Comparison of ENCODE assay signal across 12 cellular contexts in genomic region chr4:60723796-60724195, GRCh38.
"Had no signal": no experiment of that assay in that cellular context is flagged by ENCODE, and none has a peak within 500 bp of the region (broad histone marks: within the 10 kb centered on the region; RNA-seq: fewer than 3 reads in every experiment).

No MANE protein-coding gene starts in this region.

- DNase-seq: activated CD4-positive, alpha-beta T cell treated with anti-CD3 and anti-CD28 coated beads, Interleukin-2, amount 50 U/mL, for 4 hours; activated naive CD8-positive, alpha-beta T cell treated with anti-CD3 and anti-CD28 coated beads, Interleukin-2, amount 10 ng/mL, durations not matched to agents 7 days and 5 days; foreskin fibroblast; left lung; mesenchymal stem cell; ovary; stimulated activated CD4-positive, alpha-beta T cell treated with anti-CD3 and anti-CD28 coated beads, Interleukin-15, amount 100 ng/mL, for 24 hours; stimulated activated CD4-positive, alpha-beta T cell treated with anti-CD3 and anti-CD28 coated beads, Interleukin-4, amount 100 ng/mL, for 24 hours; T-helper 17 cell had no signal

- H3K9me3 Mint-ChIP-seq: dendritic cell treated with granulocyte-macrophage colony-stimulating factor and Interleukin-4, amounts not matched to agents 40 ng/mL and 50 ng/mL, for 4 days had no signal

- H3K27ac ChIP-seq: left lung, ovary had no signal

- H3K9me3 ChIP-seq: left lung, ovary had no signal

- H3K4me1 ChIP-seq: left lung had no signal

- H3K4me3 ChIP-seq: left lung, ovary had no signal

- H3K4me3 Mint-ChIP-seq: activated naive CD8-positive, alpha-beta T cell treated with anti-CD3 and anti-CD28 coated beads, Interleukin-2, amount 10 ng/mL, durations not matched to agents 7 days and 5 days; central memory CD8-positive, alpha-beta T cell; dendritic cell treated with granulocyte-macrophage colony-stimulating factor and Interleukin-4, amounts not matched to agents 40 ng/mL and 50 ng/mL, for 4 days; stimulated activated naive CD8-positive, alpha-beta T cell treated with anti-CD3 and anti-CD28 coated beads, Interleukin-15, Interleukin-2, amounts not matched to agents 100 ng/mL and 50 ng/mL, for 24 hours; T-helper 17 cell had no signal

- H3K27me3 Mint-ChIP-seq: activated naive CD8-positive, alpha-beta T cell treated with anti-CD3 and anti-CD28 coated beads, Interleukin-2, amount 10 ng/mL, durations not matched to agents 7 days and 5 days; central memory CD8-positive, alpha-beta T cell; dendritic cell treated with granulocyte-macrophage colony-stimulating factor and Interleukin-4, amounts not matched to agents 40 ng/mL and 50 ng/mL, for 4 days; stimulated activated naive CD8-positive, alpha-beta T cell treated with anti-CD3 and anti-CD28 coated beads, Interleukin-15, Interleukin-2, amounts not matched to agents 100 ng/mL and 50 ng/mL, for 24 hours; T-helper 17 cell had no signal

- ATAC-seq: left lung, T-helper 17 cell had no signal

- H3K36me3 ChIP-seq: left lung, ovary had no signal

- H3K36me3 Mint-ChIP-seq: activated naive CD8-positive, alpha-beta T cell treated with anti-CD3 and anti-CD28 coated beads, Interleukin-2, amount 10 ng/mL, durations not matched to agents 7 days and 5 days had no signal

- H3K27me3 ChIP-seq: left lung, ovary had no signal

- H3K4me1 Mint-ChIP-seq: activated naive CD8-positive, alpha-beta T cell treated with anti-CD3 and anti-CD28 coated beads, Interleukin-2, amount 10 ng/mL, durations not matched to agents 7 days and 5 days; central memory CD8-positive, alpha-beta T cell; T-helper 17 cell had no signal

- H3K27ac Mint-ChIP-seq: activated naive CD8-positive, alpha-beta T cell treated with anti-CD3 and anti-CD28 coated beads, Interleukin-2, amount 10 ng/mL, durations not matched to agents 7 days and 5 days; dendritic cell treated with granulocyte-macrophage colony-stimulating factor and Interleukin-4, amounts not matched to agents 40 ng/mL and 50 ng/mL, for 4 days; stimulated activated naive CD8-positive, alpha-beta T cell treated with anti-CD3 and anti-CD28 coated beads, Interleukin-15, Interleukin-2, amounts not matched to agents 100 ng/mL and 50 ng/mL, for 24 hours; T-helper 17 cell had no signal
